In genomic region chrX:43969504-43970501, GRCh38 we compare ENCODE assay signal across 16 cellular contexts. TPM values are rescaled to one million over a fixed set of nuclear protein-coding genes. Genes with fewer than 3 reads are reported as not detected.
A peak's percentile ranks its signal among the peaks of the same experiment; 100 is the strongest.
DNase-seq lines count a peak whose midpoint lies in the region; ATAC-seq, FAIRE-seq and TF ChIP-seq lines count a peak whose summit lies in the region.
"Had no signal": no experiment of that assay in that cellular context is flagged by ENCODE, and none has a peak within 500 bp of the region (broad histone marks: within the 10 kb centered on the region; RNA-seq: fewer than 3 reads in every experiment).

No MANE protein-coding gene starts in this region.

- FAIRE-seq in RCC 7860 (lab: Jason Lieb, UNC) = peak; percentile 94
- FAIRE-seq in H1 (lab: Jason Lieb, UNC) = no peak

- POLR2A ChIA-PET in H1 (lab: Charles Lee; ENCODE audit: partially characterized antibody) = no interaction called here

- peaks cover 25% of the 10 kb centered on the region for H3K4me1 Mint-ChIP-seq in neural progenitor cell

- H4K5ac ChIP-seq in H1 (ENCODE audit: insufficient read length, low read depth, low read length) = no peak overlapping the region

- no peak for TF ChIP-seq EP300 in H1 (IDR thresholded peaks at IDR 0.05; ENCODE audit: borderline replicate concordance in 1 of 2, low read depth in 2 of 2, low read length in 2 of 2)

- no peak overlapping the region for H4K8ac ChIP-seq in H1 (ENCODE audit: extremely low read depth, insufficient read depth, low read length)

- no peaks in the 10 kb centered on the region for H3K36me3 Mint-ChIP-seq in neural progenitor cell
- H3K36me3 Mint-ChIP-seq: IgD-negative memory B cell; mesothelial cell of epicardium; stimulated activated memory B cell treated with anti-CD40 and anti-IgM and Interleukin-4, amounts not matched to agents 10 μg/mL and 1 μg/mL and 100 μg/mL, for 72 hours had no signal

- TF ChIP-seq CTCF in H1 (IDR thresholded peaks at IDR 0.05; ENCODE audit: control extremely low read depth in 1 of 3, insufficient read depth in 1 of 3, low read depth in 1 of 3, low read length in 3 of 3) = no peak
- TF ChIP-seq CTCF in neural progenitor cell (IDR thresholded peaks at IDR 0.05) = no peak

- no peak overlapping the region for H3K18ac ChIP-seq in H1 (ENCODE audit: extremely low read depth, low read length)

- H2BK20ac ChIP-seq in H1 (ENCODE audit: low read length) = no peak overlapping the region

- H3K4me3 ChIP-seq in H1 (ENCODE audit: extremely low read depth in 1 of 4, insufficient read depth in 2 of 4, low read depth in 3 of 4, low read length in 4 of 4) = no peak overlapping the region
- no peak overlapping the region for H3K4me3 ChIP-seq in neural progenitor cell

- peak overlapping the region; percentile 25 for H4K91ac ChIP-seq in H1 (replicated peaks; ENCODE audit: insufficient read length, low read length)

- ATAC-seq in GM19395 (IDR thresholded peaks at IDR 0.05; ENCODE audit: unreplicated experiment) = no peak
- ATAC-seq: stimulated activated memory B cell treated with anti-CD40 and anti-IgM and Interleukin-4, amounts not matched to agents 10 μg/mL and 1 μg/mL and 100 μg/mL, for 72 hours had no signal

- H3K23me2 ChIP-seq in H1 (ENCODE audit: low read depth, low read length) = no peaks in the 10 kb centered on the region

- DNase-seq in C1 segment of cervical spinal cord (lab: John Stamatoyannopoulos, UW) (peak in 11 of 14 donors; percentile 9 to 78 (median 38)), RCC 7860 (ENCODE audit: low spot score) (peak; percentile 72), H1 (ENCODE audit: low read depth in 1 of 2, low spot score in 2 of 2) (no peak), neural progenitor cell (ENCODE audit: low spot score) (peak; percentile 79), DMS114 treated with DMSO at 0.1 percent for 48 hours (lab: John Stamatoyannopoulos, UW; ENCODE audit: unreplicated experiment) (no peak), T-helper 2 cell (no peak), NCI-H2081 treated with DMSO at 0.1 percent for 48 hours (lab: John Stamatoyannopoulos, UW) (no peak)
- DNase-seq: amniotic stem cell had no signal

- no peak overlapping the region for H2AK5ac ChIP-seq in H1 (ENCODE audit: low read depth, low read length)

- H3K9ac ChIP-seq in H1 (replicated peaks in 1 of 4; ENCODE audit: extremely low read depth in 1 of 4, low read depth in 3 of 4, low read length in 3 of 4) (no peak overlapping the region), neural progenitor cell (no peak overlapping the region)

- no peak overlapping the region for H2BK5ac ChIP-seq in H1 (ENCODE audit: low read depth, low read length)

- H3K27ac Mint-ChIP-seq in neural progenitor cell = no peak overlapping the region
- H3K27ac Mint-ChIP-seq: IgD-negative memory B cell; mesothelial cell of epicardium; stimulated activated memory B cell treated with anti-CD40 and anti-IgM and Interleukin-4, amounts not matched to agents 10 μg/mL and 1 μg/mL and 100 μg/mL, for 72 hours had no signal

- peaks cover 26% of the 10 kb centered on the region for H3F3A ChIP-seq in neural progenitor cell (ENCODE audit: low read depth)

- no peak overlapping the region for H3K14ac ChIP-seq in H1 (ENCODE audit: insufficient read length)

- H2BK15ac ChIP-seq in H1 (ENCODE audit: low read length) = no peak overlapping the region

- H3K4me3 Mint-ChIP-seq in neural progenitor cell = no peak overlapping the region
- H3K4me3 Mint-ChIP-seq: IgD-negative memory B cell; mesothelial cell of epicardium; stimulated activated memory B cell treated with anti-CD40 and anti-IgM and Interleukin-4, amounts not matched to agents 10 μg/mL and 1 μg/mL and 100 μg/mL, for 72 hours had no signal

- no peaks in the 10 kb centered on the region for H3K36me3 ChIP-seq in H1 (ENCODE audit: control insufficient read depth in 2 of 4, insufficient read depth in 4 of 4, low read length in 3 of 4)
- no peaks in the 10 kb centered on the region for H3K36me3 ChIP-seq in neural progenitor cell

- peaks cover 0 to 7% (median 1%) of the 10 kb centered on the region in 4 experiments; a peak in 3 of 7 replicates for H3K4me1 ChIP-seq in H1 (replicated peaks in 1 of 4; ENCODE audit: control insufficient read depth in 3 of 4, insufficient read depth in 4 of 4, low read length in 3 of 4)
- peaks cover 30% of the 10 kb centered on the region for H3K4me1 ChIP-seq in neural progenitor cell

- H2BK120ac ChIP-seq in H1 (replicated peaks; ENCODE audit: low read depth, low read length) = no peak overlapping the region

- H3K23ac ChIP-seq in H1 (ENCODE audit: insufficient read length) = no peak overlapping the region

- H4K20me1 ChIP-seq in H1 (replicated peaks in 1 of 2; ENCODE audit: control insufficient read depth in 1 of 2, insufficient read depth in 2 of 2, low read length in 2 of 2) (no peaks in the 10 kb centered on the region), neural progenitor cell (ENCODE audit: low read depth) (no peaks in the 10 kb centered on the region)

- peaks cover 5% of the 10 kb centered on the region for H3K27me3 Mint-ChIP-seq in neural progenitor cell (ENCODE audit: insufficient read depth, low read depth)

- TF ChIP-seq RAD21 in H1 (IDR thresholded peaks at IDR 0.05 in 1 of 2, conservative IDR thresholded peaks at IDR 0.05 in 1 of 2; ENCODE audit: low read depth in 2 of 2, low read length in 2 of 2) = no peak

- 77% methylated on average over 5 of the region's 19 CpGs; no CpG with 5 or more reads in 1 of the 2 experiments for WGBS in H1 (ENCODE audit: extremely low coverage in 1 of 2, insufficient coverage in 1 of 2, insufficient read length in 1 of 2, insufficient replicate concordance in 2 of 2, low coverage in 1 of 2, low lambda C conversion rate in 2 of 2, missing lambda C conversion rate in 1 of 2), 2 experiments

- no peak overlapping the region for H3K4ac ChIP-seq in H1 (replicated peaks; ENCODE audit: insufficient read length, low read depth, low read length)

- CTCF ChIA-PET in H1 (lab: Charles Lee; ENCODE audit: partially characterized antibody) = interaction anchor here (0.6 to 1.5 kb wide), 4 partner anchors 22 to 277 kb away, joined by 3 to 4 read pairs (median 4); no protein-coding TSS in a partner anchor

- H2AFZ ChIP-seq in H1 (ENCODE audit: low read length) (no peak overlapping the region), neural progenitor cell (replicated peaks) (no peak overlapping the region)

- TF ChIP-seq POLR2A in H1 (IDR thresholded peaks at IDR 0.05; ENCODE audit: control extremely low read depth in 1 of 2, low read depth in 2 of 2, low read length in 2 of 2) = no peak

- H3K79me2 ChIP-seq in H1 (ENCODE audit: control insufficient read depth in 1 of 2, insufficient read depth in 2 of 2, low read length in 2 of 2) (no peaks in the 10 kb centered on the region), neural progenitor cell (ENCODE audit: low read depth) (no peaks in the 10 kb centered on the region)

- peaks cover 2% of the 10 kb centered on the region for H3K9me3 Mint-ChIP-seq in neural progenitor cell
- H3K9me3 Mint-ChIP-seq: IgD-negative memory B cell; stimulated activated memory B cell treated with anti-CD40 and anti-IgM and Interleukin-4, amounts not matched to agents 10 μg/mL and 1 μg/mL and 100 μg/mL, for 72 hours had no signal

- H3K27me3 ChIP-seq in H1 (replicated peaks in 1 of 4; ENCODE audit: control insufficient read depth in 3 of 4, extremely low read depth in 1 of 4, insufficient read depth in 3 of 4, low read length in 3 of 4) (peaks cover 0 to 12% (median 1%) of the 10 kb centered on the region in 4 experiments; a peak in 2 of 7 replicates), neural progenitor cell (peaks cover 6% of the 10 kb centered on the region)
- H3K27me3 ChIP-seq: foreskin keratinocyte had no signal

- H2BK12ac ChIP-seq in H1 (ENCODE audit: low read depth, low read length) = 0 out of 2 replicates have a peak overlapping the region, but pooled peaks have one; percentile 80

- H3K56ac ChIP-seq in H1 (replicated peaks; ENCODE audit: insufficient read length, low read depth, low read length) = no peak overlapping the region

- no peaks in the 10 kb centered on the region for H3K79me1 ChIP-seq in H1 (ENCODE audit: low read depth, low read length)

- no peak overlapping the region; a peak in 1 of 4 replicates for H3K4me2 ChIP-seq in H1 (ENCODE audit: insufficient read depth in 1 of 2, low read depth in 2 of 2, low read length in 2 of 2)
- peak overlapping the region; percentile 47 for H3K4me2 ChIP-seq in neural progenitor cell

- H3K9me3 ChIP-seq in H1 (ENCODE audit: insufficient read depth in 2 of 2, low read depth in 1 of 2, low read length in 1 of 2) (no peaks in the 10 kb centered on the region), neural progenitor cell (ENCODE audit: low read depth) (peaks cover 4% of the 10 kb centered on the region)

- H3K27ac ChIP-seq in H1 (ENCODE audit: low read depth, low read length) (no peak overlapping the region), neural progenitor cell (peak overlapping the region; percentile 90)
- H3K27ac ChIP-seq: foreskin keratinocyte had no signal

TF ChIP-seq in H1, 55 proteins besides CTCF, POLR2A, EP300 and RAD21:
- TF ChIP-seq MAX (IDR thresholded peaks at IDR 0.05) (0 out of 2 replicates have a peak, but pooled peaks have one; percentile 26), YY1 (IDR thresholded peaks at IDR 0.05; ENCODE audit: low read depth, low read length) (no peak)

RNA-seq across cellular contexts. Expression of gene NDP, which starts 3.4 kb away (rescaled TPM):
- total RNA-seq in H1 (2021; fragmentation: NEBNext Ultra II Directional; extraction: Animal tissue kit (Norgen Biotek cat#: 25700)) = 0.29 and 0.82 TPM in 2 replicates
- polyA plus RNA-seq in H1 (2011; rRNA removed) = 0.14 and 0.26 TPM in 2 replicates
- polyA plus RNA-seq in H1 (2011; cell fraction: cytosol; rRNA removed) = 0.18 TPM
- 0.10 TPM for polyA plus RNA-seq in H1 (2011; cell fraction: nucleus; rRNA removed)
- polyA plus RNA-seq in H1 (2012, experiment 1 of 2) = 0.15 to 0.39 TPM (median 0.26 TPM) in 4 replicates
- polyA plus RNA-seq in H1 (2012, experiment 2 of 2) = not detected
- 0.32 TPM for polyA plus RNA-seq in H1 (2013, experiment 1 of 2)
- polyA plus RNA-seq in H1 (2013, experiment 2 of 2) = 0.26 TPM
- 0.13 TPM in 1 of 2 replicates, not detected in the other for polyA minus RNA-seq in H1 (2011; rRNA and poly(A)+ RNA removed)
- not detected for polyA minus RNA-seq in H1 (2011; cell fraction: cytosol; rRNA and poly(A)+ RNA removed)
- polyA minus RNA-seq in H1 (2011; cell fraction: nucleus; rRNA and poly(A)+ RNA removed) = not detected
- 2.3 and 2.5 TPM in 2 replicates for total RNA-seq in neural progenitor cell (ENCODE audit: low replicate concordance)
- total RNA-seq: activated CD8-positive, alpha-beta memory T cell treated with anti-CD3 and anti-CD28 coated beads for 36 hours; foreskin keratinocyte; SK-MEL-5 had no signal
- polyA plus RNA-seq: BJ, foreskin keratinocyte, IgD-negative memory B cell had no signal

Comparison
In these comparisons a context has a peak if more than half of its experiments do, and no peak if none do; other contexts are left out.
1. DNase-seq: peak in C1 segment of cervical spinal cord (11 of 14), RCC 7860 (single experiment) and neural progenitor cell (single experiment); none in H1 (0 of 2), DMS114 treated with DMSO at 0.1 percent for 48 hours (single experiment), T-helper 2 cell (0 of 5) and NCI-H2081 treated with DMSO at 0.1 percent for 48 hours (single experiment).